Comparison of ENCODE assay signal across 26 cellular contexts in the genomic region with DNA sequence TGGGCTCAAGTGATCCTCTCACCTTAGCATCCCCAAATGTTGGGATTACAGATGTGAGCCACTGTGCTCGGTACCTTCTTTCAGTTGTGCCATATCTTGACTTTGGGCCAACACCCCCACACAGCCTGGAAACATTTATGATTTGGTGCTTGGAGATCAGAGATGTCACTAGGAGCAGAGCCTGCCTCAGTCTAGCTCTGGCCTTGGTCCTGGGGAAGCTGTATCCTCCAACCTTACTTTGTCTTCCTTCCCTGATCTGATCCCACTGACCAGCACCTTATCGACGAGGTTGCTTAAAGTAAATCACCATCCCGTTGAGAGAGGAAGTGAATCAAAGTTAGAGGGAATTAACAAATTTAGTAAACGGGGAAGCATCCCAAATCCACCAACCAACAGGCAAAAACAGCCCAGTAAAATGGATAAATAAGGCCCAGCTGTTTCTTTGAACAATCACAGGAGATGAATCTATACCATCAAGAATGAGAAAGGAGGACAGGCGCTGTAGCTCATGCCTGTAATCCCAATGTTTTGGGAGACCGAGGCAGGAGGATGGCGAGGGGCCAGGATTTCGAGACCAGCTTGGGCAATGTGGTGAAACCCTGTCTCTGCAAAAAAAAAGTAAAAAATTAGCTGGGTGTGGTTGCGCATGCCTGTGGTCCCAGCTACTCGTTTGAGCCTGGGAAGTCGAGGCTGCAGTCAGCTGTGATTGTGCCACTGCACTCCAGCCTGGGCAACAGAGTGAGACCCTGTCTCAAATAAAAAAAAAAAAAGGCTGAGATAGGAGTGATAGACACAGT. TPM values are rescaled to one million over a fixed set of nuclear protein-coding genes. Genes with fewer than 3 reads are reported as not detected.
DNase-seq lines count a peak whose midpoint lies in the region; ATAC-seq and TF ChIP-seq lines count a peak whose summit lies in the region.
"Had no signal": no experiment of that assay in that cellular context is flagged by ENCODE, and none has a peak within 500 bp of the region (broad histone marks: within the 10 kb centered on the region; RNA-seq: fewer than 3 reads in every experiment).

No MANE protein-coding gene starts in this region.

- H3K27me3 ChIP-seq in subcutaneous abdominal adipose tissue (ENCODE audit: control insufficient read depth in 5 of 5, insufficient read depth in 4 of 5, low read length in 5 of 5), result no peaks in the 10 kb centered on the region
- H3K27me3 ChIP-seq: BLaER1, dorsolateral prefrontal cortex, SJCRH30, spleen, transverse colon had no signal

- no peak overlapping the region for H3K4me3 Mint-ChIP-seq in activated naive CD8-positive, alpha-beta T cell
- no peak overlapping the region for H3K4me3 Mint-ChIP-seq in activated naive CD8-positive, alpha-beta T cell treated with anti-CD3 and anti-CD28 coated beads, Interleukin-2, amount 50 U/mL, for 24 hours
- no peak overlapping the region for H3K4me3 Mint-ChIP-seq in activated B cell treated with CpG ODN at 0.5 μM for 24 hours
- H3K4me3 Mint-ChIP-seq: stimulated activated naive CD8-positive, alpha-beta T cell treated with anti-CD3 and anti-CD28 coated beads, Interleukin-15, amount 100 ng/mL, for 72 hours had no signal

- H3K27me3 Mint-ChIP-seq in activated naive CD8-positive, alpha-beta T cell, result no peaks in the 10 kb centered on the region
- H3K27me3 Mint-ChIP-seq in activated naive CD8-positive, alpha-beta T cell treated with anti-CD3 and anti-CD28 coated beads, Interleukin-2, amount 50 U/mL, for 24 hours, result no peaks in the 10 kb centered on the region
- no peaks in the 10 kb centered on the region for H3K27me3 Mint-ChIP-seq in activated B cell treated with CpG ODN at 0.5 μM for 24 hours
- H3K27me3 Mint-ChIP-seq: stimulated activated naive CD8-positive, alpha-beta T cell treated with anti-CD3 and anti-CD28 coated beads, Interleukin-15, amount 100 ng/mL, for 72 hours had no signal

- TF ChIP-seq CTCF in activated B cell treated with CpG ODN at 0.5 μM for 24 hours (IDR thresholded peaks at IDR 0.05) (no peak), fibroblast of villous mesenchyme (IDR thresholded peaks at IDR 0.05; ENCODE audit: insufficient read depth, low read depth, low read length) (no peak)

- H3K27ac Mint-ChIP-seq in activated naive CD8-positive, alpha-beta T cell, result peak overlapping the region; percentile 68
- no peak overlapping the region for H3K27ac Mint-ChIP-seq in activated naive CD8-positive, alpha-beta T cell treated with anti-CD3 and anti-CD28 coated beads, Interleukin-2, amount 50 U/mL, for 24 hours
- peak overlapping the region; percentile 30 for H3K27ac Mint-ChIP-seq in activated B cell treated with CpG ODN at 0.5 μM for 24 hours
- H3K27ac Mint-ChIP-seq: stimulated activated naive CD8-positive, alpha-beta T cell treated with anti-CD3 and anti-CD28 coated beads, Interleukin-15, amount 100 ng/mL, for 72 hours had no signal

- H3K36me3 Mint-ChIP-seq in activated naive CD8-positive, alpha-beta T cell, result peaks cover 4% of the 10 kb centered on the region
- peaks cover 8% of the 10 kb centered on the region for H3K36me3 Mint-ChIP-seq in activated naive CD8-positive, alpha-beta T cell treated with anti-CD3 and anti-CD28 coated beads, Interleukin-2, amount 50 U/mL, for 24 hours (ENCODE audit: low read depth)
- peaks cover 11% of the 10 kb centered on the region for H3K36me3 Mint-ChIP-seq in activated B cell treated with CpG ODN at 0.5 μM for 24 hours (ENCODE audit: low read depth)

- H3K36me3 ChIP-seq in subcutaneous abdominal adipose tissue (ENCODE audit: control insufficient read depth in 5 of 5, insufficient read depth in 5 of 5, low read length in 5 of 5), result peaks cover 0 to 8% (median 0%) of the 10 kb centered on the region in 5 donors
- H3K36me3 ChIP-seq: BLaER1, SJCRH30, transverse colon had no signal

- peaks cover 20% of the 10 kb centered on the region for H3K4me1 Mint-ChIP-seq in activated naive CD8-positive, alpha-beta T cell (ENCODE audit: low read depth)
- H3K4me1 Mint-ChIP-seq in activated naive CD8-positive, alpha-beta T cell treated with anti-CD3 and anti-CD28 coated beads, Interleukin-2, amount 50 U/mL, for 24 hours, result peaks cover 19% of the 10 kb centered on the region
- H3K4me1 Mint-ChIP-seq in activated B cell treated with CpG ODN at 0.5 μM for 24 hours, result peaks cover 11% of the 10 kb centered on the region

- CTCF ChIA-PET in activated B cell treated with CpG ODN at 0.5 μM for 24 hours (lab: Charles Lee), result no interaction called here

- intact Hi-C loops in activated B cell treated with CpG ODN at 0.5 μM for 24 hours (cut with micrococcal nuclease), result no loop called here

- peak overlapping the region; percentile 24 for H3K27ac ChIP-seq in subcutaneous abdominal adipose tissue (ENCODE audit: low read depth, low read length)
- H3K27ac ChIP-seq: BLaER1, SJCRH30, transverse colon had no signal

- no peak for DNase-seq in activated naive CD8-positive, alpha-beta T cell treated with anti-CD3 and anti-CD28 coated beads, Interleukin-2, amount 50 U/mL, for 24 hours
- DNase-seq in activated B cell treated with CpG ODN at 0.5 μM for 24 hours, result no peak
- peak; percentile 36 for DNase-seq in fibroblast of villous mesenchyme (ENCODE audit: low read depth)
- no peak for DNase-seq in NCI-H1436 treated with DMSO at 0.1 percent for 48 hours (lab: John Stamatoyannopoulos, UW)
- DNase-seq in effector CD8-positive, alpha-beta T cell (lab: John Stamatoyannopoulos, UW), result no peak
- DNase-seq: activated CD4-positive, alpha-beta T cell treated with anti-CD3 and anti-CD28 coated beads, Interleukin-2, amount 50 U/mL, for 1 hour; activated effector memory CD4-positive, alpha-beta T cell treated with Interleukin-2 at 50 U/mL for 16 hours; caudate nucleus; dorsolateral prefrontal cortex; NCI-H1417 treated with DMSO at 0.1 percent for 48 hours; NCI-H510A treated with DMSO at 0.1 percent for 48 hours; retina; SJCRH30; spleen; stimulated activated CD4-positive, alpha-beta T cell treated with anti-CD3 and anti-CD28 coated beads, Interleukin-4, amount 100 ng/mL, for 24 hours; stimulated activated naive CD8-positive, alpha-beta T cell treated with anti-CD3 and anti-CD28 coated beads, Interleukin-15, amount 100 ng/mL, for 72 hours; T-helper 2 cell; transverse colon had no signal

- peaks cover 5 to 37% (median 28%) of the 10 kb centered on the region in 5 donors for H3K4me1 ChIP-seq in subcutaneous abdominal adipose tissue (ENCODE audit: control insufficient read depth in 5 of 5, insufficient read depth in 5 of 5, low read length in 5 of 5)

- no peaks in the 10 kb centered on the region for H3K9me3 ChIP-seq in subcutaneous abdominal adipose tissue (ENCODE audit: control insufficient read depth in 5 of 5, low read length in 5 of 5)
- H3K9me3 ChIP-seq: BLaER1, SJCRH30, spleen, transverse colon had no signal

- H3K9me3 Mint-ChIP-seq in activated naive CD8-positive, alpha-beta T cell (ENCODE audit: low read depth), result no peaks in the 10 kb centered on the region
- no peaks in the 10 kb centered on the region for H3K9me3 Mint-ChIP-seq in activated naive CD8-positive, alpha-beta T cell treated with anti-CD3 and anti-CD28 coated beads, Interleukin-2, amount 50 U/mL, for 24 hours
- no peaks in the 10 kb centered on the region for H3K9me3 Mint-ChIP-seq in activated B cell treated with CpG ODN at 0.5 μM for 24 hours
- H3K9me3 Mint-ChIP-seq: stimulated activated naive CD8-positive, alpha-beta T cell treated with anti-CD3 and anti-CD28 coated beads, Interleukin-15, amount 100 ng/mL, for 72 hours had no signal

- ATAC-seq in activated naive CD8-positive, alpha-beta T cell treated with anti-CD3 and anti-CD28 coated beads, Interleukin-2, amount 50 U/mL, for 24 hours, result no peak
- ATAC-seq in activated B cell treated with CpG ODN at 0.5 μM for 24 hours (ENCODE audit: low read depth) (no peak), GM21737 (IDR thresholded peaks at IDR 0.05; ENCODE audit: unreplicated experiment) (no peak)
- ATAC-seq: stimulated activated naive CD8-positive, alpha-beta T cell treated with anti-CD3 and anti-CD28 coated beads, Interleukin-15, amount 100 ng/mL, for 72 hours had no signal

- POLR2A ChIA-PET in activated B cell treated with CpG ODN at 0.5 μM for 24 hours (lab: Charles Lee), result interaction anchor here (0.7 kb wide), 1 partner anchor 451 kb away, joined by 5 read pairs; no protein-coding TSS in a partner anchor

- H3K4me3 ChIP-seq in fibroblast of villous mesenchyme (ENCODE audit: low read depth, low read length) (no peak overlapping the region), subcutaneous abdominal adipose tissue (ENCODE audit: low read depth in 1 of 5, low read length in 5 of 5) (no peak overlapping the region)
- H3K4me3 ChIP-seq: BLaER1, SJCRH30, spleen, transverse colon had no signal

- no peak overlapping the region for H3K9ac ChIP-seq in subcutaneous abdominal adipose tissue (ENCODE audit: low read length in 5 of 5)
- H3K9ac ChIP-seq: BLaER1 had no signal

RNA-seq across cellular contexts. Expression of gene PLBD2, which starts 3.4 kb away (rescaled TPM):
- total RNA-seq in activated B cell treated with CpG ODN at 0.5 μM for 24 hours (11.5 and 13.7 TPM in 2 replicates), fibroblast of villous mesenchyme (27.6 and 31.2 TPM in 2 replicates)

RNA-seq across cellular contexts. Expression of gene SLC8B1, which starts 26.9 kb away (rescaled TPM):
- 14.3 and 22.4 TPM in 2 replicates for total RNA-seq in activated B cell treated with CpG ODN at 0.5 μM for 24 hours
- 12.9 and 22.9 TPM in 2 replicates for total RNA-seq in fibroblast of villous mesenchyme

RNA-seq across cellular contexts. Expression of gene SDS, which starts 41.9 kb away (rescaled TPM):
- not detected in 2 replicates for total RNA-seq in activated B cell treated with CpG ODN at 0.5 μM for 24 hours
- not detected in 2 replicates for total RNA-seq in fibroblast of villous mesenchyme
- total RNA-seq: frontal cortex, H1, kidney epithelial cell, lung microvascular endothelial cell, SJCRH30 had no signal
